17 cellular contexts compared by ENCODE assay signal in genomic region chr14:52011557-52011956, GRCh38. TPM values are rescaled to one million over a fixed set of nuclear protein-coding genes. Genes with fewer than 3 reads are reported as not detected.
"Had no signal": no experiment of that assay in that cellular context is flagged by ENCODE, and none has a peak within 500 bp of the region (broad histone marks: within the 10 kb centered on the region; RNA-seq: fewer than 3 reads in every experiment).

No MANE protein-coding gene starts in this region.

- ATAC-seq: gastrocnemius medialis had no signal

- H3K4me1 Mint-ChIP-seq: activated CD4-positive, alpha-beta T cell treated with anti-CD3 and anti-CD28 coated beads, Interleukin-2, amount 10 ng/mL, durations not matched to agents 7 days and 5 days; activated naive CD8-positive, alpha-beta T cell treated with anti-CD3 and anti-CD28 coated beads for 36 hours; naive B cell had no signal

- H3K27me3 Mint-ChIP-seq: naive B cell had no signal

- H3K27ac Mint-ChIP-seq: activated CD4-positive, alpha-beta T cell treated with anti-CD3 and anti-CD28 coated beads, Interleukin-2, amount 10 ng/mL, durations not matched to agents 7 days and 5 days; activated naive CD8-positive, alpha-beta T cell treated with anti-CD3 and anti-CD28 coated beads for 36 hours; activated T-helper 1 cell treated with anti-CD3 and anti-CD28 coated beads, Interleukin-12 subunit alpha, Interleukin-12 subunit beta, Interleukin-2, Interleukin-4 antibody, amounts not matched to agents 30 ng/mL and 10 ng/mL and 1 ng/mL, durations not matched to agents 14 hours and 24 hours and 36 hours had no signal

- H3K4me3 Mint-ChIP-seq: activated CD4-positive, alpha-beta T cell treated with anti-CD3 and anti-CD28 coated beads, Interleukin-2, amount 10 ng/mL, durations not matched to agents 7 days and 5 days; activated naive CD8-positive, alpha-beta T cell treated with anti-CD3 and anti-CD28 coated beads for 36 hours; activated T-helper 1 cell treated with anti-CD3 and anti-CD28 coated beads, Interleukin-12 subunit alpha, Interleukin-12 subunit beta, Interleukin-2, Interleukin-4 antibody, amounts not matched to agents 30 ng/mL and 10 ng/mL and 1 ng/mL, durations not matched to agents 14 hours and 24 hours and 36 hours had no signal

- DNase-seq: activated CD4-positive, alpha-beta T cell treated with anti-CD3 and anti-CD28 coated beads, Interleukin-2, amount 10 ng/mL, durations not matched to agents 7 days and 5 days; activated CD8-positive, alpha-beta memory T cell treated with anti-CD3 and anti-CD28 coated beads, Interleukin-2, amount 50 U/mL, for 48 hours; activated naive CD8-positive, alpha-beta T cell treated with anti-CD3 and anti-CD28 coated beads for 36 hours; brain microvascular endothelial cell; erythroblast; gastrocnemius medialis; kidney glomerular epithelial cell; naive B cell; stimulated activated CD4-positive, alpha-beta T cell treated with anti-CD3 and anti-CD28 coated beads, Interleukin-4, amount 100 ng/mL, for 24 hours; stimulated activated naive CD4-positive, alpha-beta T cell treated with Interleukin-2 at 50 U/mL for 16 hours; T-helper 9 cell; testis; upper lobe of left lung had no signal

- H3K4me3 ChIP-seq: gastrocnemius medialis, lung, SK-N-MC, skin epidermis, testis, upper lobe of left lung had no signal

- H3K9me3 ChIP-seq: gastrocnemius medialis, testis, upper lobe of left lung had no signal

- H3K9me3 Mint-ChIP-seq: activated CD4-positive, alpha-beta T cell treated with anti-CD3 and anti-CD28 coated beads, Interleukin-2, amount 10 ng/mL, durations not matched to agents 7 days and 5 days; activated naive CD8-positive, alpha-beta T cell treated with anti-CD3 and anti-CD28 coated beads for 36 hours; activated T-helper 1 cell treated with anti-CD3 and anti-CD28 coated beads, Interleukin-12 subunit alpha, Interleukin-12 subunit beta, Interleukin-2, Interleukin-4 antibody, amounts not matched to agents 30 ng/mL and 10 ng/mL and 1 ng/mL, durations not matched to agents 14 hours and 24 hours and 36 hours had no signal

- H3K27me3 ChIP-seq: brain microvascular endothelial cell, gastrocnemius medialis, testis, upper lobe of left lung had no signal

- H3K27ac ChIP-seq: brain microvascular endothelial cell, gastrocnemius medialis, SK-N-MC, skin epidermis, upper lobe of left lung had no signal

RNA-seq across cellular contexts. Expression of gene NID2, which starts 57.3 kb away (rescaled TPM):
- total RNA-seq: activated naive CD8-positive, alpha-beta T cell treated with anti-CD3 and anti-CD28 coated beads for 36 hours had no signal
